Comparison of ENCODE assay signal across 8 cellular contexts in genomic region chr15:40787344-40787841, GRCh38. TPM values are rescaled to one million over a fixed set of nuclear protein-coding genes. Genes with fewer than 3 reads are reported as not detected.
A peak's percentile ranks its signal among the peaks of the same experiment; 100 is the strongest.
DNase-seq lines count a peak whose midpoint lies in the region; ATAC-seq, FAIRE-seq and TF ChIP-seq lines count a peak whose summit lies in the region.

No MANE protein-coding gene starts in this region.

- no peak overlapping the region for H3K4me3 ChIP-seq in fibroblast of mammary gland (ENCODE audit: control insufficient read depth, low read depth, low read length)

- H3K4me1 Mint-ChIP-seq in glutamatergic neuron (ENCODE audit: low read depth, unreplicated experiment), result peaks cover 4% of the 10 kb centered on the region

- H3K4me3 Mint-ChIP-seq in glutamatergic neuron (ENCODE audit: unreplicated experiment), result no peak overlapping the region

- H3K27me3 Mint-ChIP-seq in glutamatergic neuron (ENCODE audit: unreplicated experiment), result peaks cover 2% of the 10 kb centered on the region

- ATAC-seq in HG02852 (IDR thresholded peaks at IDR 0.05; ENCODE audit: unreplicated experiment), result no peak

- no peak for FAIRE-seq in GM19239 (lab: Jason Lieb, UNC)

- TF ChIP-seq CTCF in fibroblast of mammary gland (conservative IDR thresholded peaks at IDR 0.05; ENCODE audit: control insufficient read depth, insufficient read depth, low read depth, low read length) (no peak), glutamatergic neuron (IDR thresholded peaks at IDR 0.05; ENCODE audit: partially characterized antibody, unreplicated experiment) (no peak)

- H3K9me3 Mint-ChIP-seq in glutamatergic neuron (ENCODE audit: unreplicated experiment), result peaks cover 2% of the 10 kb centered on the region

- no peaks in the 10 kb centered on the region for H3K36me3 Mint-ChIP-seq in glutamatergic neuron (ENCODE audit: unreplicated experiment)

- no peak overlapping the region for H3K27ac Mint-ChIP-seq in glutamatergic neuron (ENCODE audit: unreplicated experiment)

- peak; percentile 89 for DNase-seq in Daoy (ENCODE audit: low read depth)
- DNase-seq in NCI-H2107 (lab: John Stamatoyannopoulos, UW), result peak; percentile 73
- peak; percentile 80 for DNase-seq in activated CD8-positive, alpha-beta memory T cell treated with anti-CD3 and anti-CD28 coated beads for 24 hours
- peak; percentile 79 for DNase-seq in fibroblast of mammary gland (ENCODE audit: low read depth)
- peak; percentile 47 to 56 (median 55) for DNase-seq in stimulated activated CD4-positive, alpha-beta T cell treated with anti-CD3 and anti-CD28 coated beads, Interleukin-12 subunit alpha, Interleukin-12 subunit beta, amount 100 ng/mL, for 48 hours (ENCODE audit: low read depth in 2 of 3, low spot score in 1 of 3)
- no peak for DNase-seq in glutamatergic neuron
- DNase-seq in GM19239 (ENCODE audit: insufficient read length, low spot score), result no peak

RNA-seq across cellular contexts. Expression of gene C15orf62, which starts 17.6 kb away (rescaled TPM):
- total RNA-seq in Daoy (2014; rRNA removed; shearing (Covaris generic)), result 0.40 TPM in 1 of 2 replicates, not detected in the other
- total RNA-seq in glutamatergic neuron (ENCODE audit: unreplicated experiment), result 0.17 TPM

RNA-seq across cellular contexts. Expression of gene ZFYVE19, which starts 19.5 kb away (rescaled TPM):
- total RNA-seq in Daoy (2014; rRNA removed; shearing (Covaris generic)), result 25.2 and 25.4 TPM in 2 replicates
- 11.8 TPM for total RNA-seq in glutamatergic neuron (ENCODE audit: unreplicated experiment)

RNA-seq across cellular contexts. Expression of gene DNAJC17, which starts 19.9 kb away (rescaled TPM):
- 30.2 and 34.9 TPM in 2 replicates for total RNA-seq in Daoy (2014; rRNA removed; shearing (Covaris generic))
- 43.2 TPM for total RNA-seq in glutamatergic neuron (ENCODE audit: unreplicated experiment)

RNA-seq across cellular contexts. Expression of gene GCHFR, which starts 23.5 kb away (rescaled TPM):
- 9.9 and 30.6 TPM in 2 replicates for total RNA-seq in Daoy (2014; rRNA removed; shearing (Covaris generic))
- total RNA-seq in glutamatergic neuron (ENCODE audit: unreplicated experiment), result 5.0 TPM

RNA-seq across cellular contexts. Expression of gene RMDN3, which starts 32.3 kb away (rescaled TPM):
- 17.1 and 20.6 TPM in 2 replicates for total RNA-seq in Daoy (2014; rRNA removed; shearing (Covaris generic))
- total RNA-seq in glutamatergic neuron (ENCODE audit: unreplicated experiment), result 37.1 TPM

Comparison
In these comparisons a context has a peak if more than half of its experiments do, and no peak if none do; other contexts are left out.
1. DNase-seq: peak in Daoy (single experiment), NCI-H2107 (single experiment), activated CD8-positive, alpha-beta memory T cell treated with anti-CD3 and anti-CD28 coated beads for 24 hours (single experiment), fibroblast of mammary gland (single experiment) and stimulated activated CD4-positive, alpha-beta T cell treated with anti-CD3 and anti-CD28 coated beads, Interleukin-12 subunit alpha, Interleukin-12 subunit beta, amount 100 ng/mL, for 48 hours (3 of 3); none in glutamatergic neuron (single experiment) and GM19239 (single experiment).